Comparison of ENCODE assay signal across 17 cellular contexts in the genomic region with DNA sequence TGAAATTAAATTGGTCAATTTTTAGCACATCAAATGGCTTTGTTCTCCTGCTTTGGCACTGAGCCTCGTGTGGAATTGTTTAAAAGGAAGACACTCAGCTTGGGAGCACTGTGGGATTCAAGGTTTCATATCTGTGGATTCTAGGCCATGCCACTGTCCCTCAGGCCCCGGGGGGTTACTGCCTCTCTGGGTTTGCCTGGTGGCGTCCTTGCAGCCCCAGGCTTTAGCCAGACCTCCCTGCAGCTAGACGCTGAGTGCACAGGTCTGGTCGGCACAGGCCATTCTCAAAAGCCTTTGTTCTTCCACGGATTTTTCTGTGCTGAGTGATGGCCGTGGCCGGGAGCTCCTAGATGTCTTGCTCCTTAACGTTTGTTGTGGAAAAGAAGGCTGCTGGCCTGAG.
"Had no signal": no experiment of that assay in that cellular context is flagged by ENCODE, and none has a peak within 500 bp of the region (broad histone marks: within the 10 kb centered on the region; RNA-seq: fewer than 3 reads in every experiment).

No MANE protein-coding gene starts in this region.

- DNase-seq: esophagus squamous epithelium; foreskin fibroblast; head of caudate nucleus; naive thymus-derived CD4-positive, alpha-beta T cell; nephron progenitor cell; psoas muscle; retina; right lobe of liver; stimulated activated CD4-positive, alpha-beta T cell treated with anti-CD3 and anti-CD28 coated beads, Interleukin-4, amount 100 ng/mL, for 1 hour; stimulated activated CD8-positive, alpha-beta memory T cell treated with anti-CD3 and anti-CD28 coated beads, Interleukin-4, amount 100 ng/mL, for 48 hours; stimulated activated naive CD8-positive, alpha-beta T cell treated with anti-CD3 and anti-CD28 coated beads, Interleukin-15, Interleukin-2, amounts not matched to agents 100 U/mL and 50 U/mL, for 24 hours; thyroid gland; uterus had no signal

- H3K4me3 Mint-ChIP-seq: dendritic cell treated with granulocyte-macrophage colony-stimulating factor and Interleukin-4, amounts not matched to agents 40 ng/mL and 50 ng/mL, for 4 days; naive thymus-derived CD4-positive, alpha-beta T cell; nephron progenitor cell; stimulated activated effector memory CD8-positive, alpha-beta T cell treated with anti-CD3 and anti-CD28 coated beads, Interleukin-12 subunit alpha, Interleukin-12 subunit beta, amount 100 ng/mL, for 72 hours; type B pancreatic cell had no signal

- H3K9me3 Mint-ChIP-seq: dendritic cell treated with granulocyte-macrophage colony-stimulating factor and Interleukin-4, amounts not matched to agents 40 ng/mL and 50 ng/mL, for 4 days; nephron progenitor cell; type B pancreatic cell had no signal

- H3K36me3 Mint-ChIP-seq: naive thymus-derived CD4-positive, alpha-beta T cell; stimulated activated effector memory CD8-positive, alpha-beta T cell treated with anti-CD3 and anti-CD28 coated beads, Interleukin-12 subunit alpha, Interleukin-12 subunit beta, amount 100 ng/mL, for 72 hours; type B pancreatic cell had no signal

- ATAC-seq: gastroesophageal sphincter; naive thymus-derived CD4-positive, alpha-beta T cell; psoas muscle; right lobe of liver; stimulated activated effector memory CD8-positive, alpha-beta T cell treated with anti-CD3 and anti-CD28 coated beads, Interleukin-12 subunit alpha, Interleukin-12 subunit beta, amount 100 ng/mL, for 72 hours; stimulated activated naive CD8-positive, alpha-beta T cell treated with anti-CD3 and anti-CD28 coated beads, Interleukin-15, Interleukin-2, amounts not matched to agents 100 U/mL and 50 U/mL, for 24 hours had no signal

- H3K4me1 Mint-ChIP-seq: naive thymus-derived CD4-positive, alpha-beta T cell; nephron progenitor cell; stimulated activated effector memory CD8-positive, alpha-beta T cell treated with anti-CD3 and anti-CD28 coated beads, Interleukin-12 subunit alpha, Interleukin-12 subunit beta, amount 100 ng/mL, for 72 hours had no signal

- H3K27ac Mint-ChIP-seq: dendritic cell treated with granulocyte-macrophage colony-stimulating factor and Interleukin-4, amounts not matched to agents 40 ng/mL and 50 ng/mL, for 4 days; naive thymus-derived CD4-positive, alpha-beta T cell; nephron progenitor cell; stimulated activated effector memory CD8-positive, alpha-beta T cell treated with anti-CD3 and anti-CD28 coated beads, Interleukin-12 subunit alpha, Interleukin-12 subunit beta, amount 100 ng/mL, for 72 hours; type B pancreatic cell had no signal
